ENCODE assay signal across 14 cellular contexts in the genomic region with DNA sequence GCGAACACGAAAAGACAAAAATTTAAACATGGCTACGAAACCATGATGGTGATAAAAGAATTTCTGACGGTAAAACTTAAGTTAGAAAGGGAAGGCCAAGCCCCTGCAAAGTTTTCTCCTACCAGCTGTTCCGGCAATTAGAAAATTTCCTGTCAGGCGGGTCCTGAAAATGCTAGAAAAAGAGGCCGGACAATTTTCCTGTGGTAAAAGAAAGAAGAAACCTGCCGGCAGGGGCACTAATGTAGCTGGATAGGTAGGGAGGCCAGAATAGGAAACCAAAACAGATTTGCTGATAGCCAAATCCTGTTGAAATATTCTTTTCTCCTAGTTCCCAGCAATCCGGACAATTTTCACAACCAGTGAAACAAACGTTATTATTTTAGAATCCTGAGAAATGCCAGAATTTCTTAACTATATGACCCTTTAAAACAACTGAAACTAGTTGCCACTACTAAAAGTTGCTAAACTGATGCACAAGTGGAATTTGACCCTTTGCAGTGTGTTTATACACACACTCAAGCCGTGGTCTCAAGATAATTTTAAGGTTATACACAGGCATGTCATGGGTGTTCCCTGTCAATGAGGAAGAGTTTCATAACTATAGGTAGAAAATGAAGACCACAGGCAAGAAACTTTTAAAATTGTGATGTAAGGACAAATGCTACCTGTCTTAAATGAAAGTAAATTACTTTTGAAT. TPM values are rescaled to one million over a fixed set of nuclear protein-coding genes. Genes with fewer than 3 reads are reported as not detected.
DNase-seq lines count a peak whose midpoint lies in the region; ATAC-seq, FAIRE-seq and TF ChIP-seq lines count a peak whose summit lies in the region.
"Had no signal": no experiment of that assay in that cellular context is flagged by ENCODE, and none has a peak within 500 bp of the region (broad histone marks: within the 10 kb centered on the region; RNA-seq: fewer than 3 reads in every experiment).

No MANE protein-coding gene starts in this region.

- H3K4me2 ChIP-seq in K562 (ENCODE audit: insufficient read depth, low read length) (no peak overlapping the region), trophoblast cell (ENCODE audit: low read length) (no peak overlapping the region)

- peak; percentile 51 for FAIRE-seq in K562 (lab: Jason Lieb, UNC)

- no peak for TF ChIP-seq CTCF in CD4-positive, alpha-beta T cell (IDR thresholded peaks at IDR 0.05)
- TF ChIP-seq CTCF in K562 (IDR thresholded peaks at IDR 0.05 in 2 of 3, conservative IDR thresholded peaks at IDR 0.05 in 1 of 3; ENCODE audit: insufficient read depth in 2 of 3, low read depth in 1 of 3, low read length in 3 of 3): peak in 2 of 3 experiments; percentile 28 to 46; a peak in 3 of 6 replicates

- no peaks in the 10 kb centered on the region for H3K79me1 ChIP-seq in trophoblast cell (ENCODE audit: low read length)

- no peak overlapping the region for H3K27ac ChIP-seq in CD4-positive, alpha-beta T cell (ENCODE audit: low read depth, low read length)
- peak overlapping the region; percentile 44; the same call in 1 of the 3 replicates for H3K27ac ChIP-seq in K562 (ENCODE audit: extremely low read depth, low read depth, low read length)
- no peak overlapping the region for H3K27ac ChIP-seq in right cardiac atrium (ENCODE audit: low read length)
- H3K27ac ChIP-seq in trophoblast cell (ENCODE audit: low read depth, low read length): no peak overlapping the region

- H3K9me3 ChIP-seq in CD4-positive, alpha-beta T cell (ENCODE audit: control insufficient read depth, low read length): no peaks in the 10 kb centered on the region
- no peaks in the 10 kb centered on the region for H3K9me3 ChIP-seq in K562 (replicated peaks; ENCODE audit: control insufficient read depth, insufficient read depth, low read depth, low read length)
- no peaks in the 10 kb centered on the region for H3K9me3 ChIP-seq in right cardiac atrium (ENCODE audit: control insufficient read depth, low read length)
- no peaks in the 10 kb centered on the region for H3K9me3 ChIP-seq in trophoblast cell (ENCODE audit: insufficient read depth, low read depth, low read length)

- in situ Hi-C loops in K562 (cut with MboI): no loop called here

- no peak overlapping the region for H3K4me3 Mint-ChIP-seq in CD4-positive, alpha-beta T cell
- H3K4me3 Mint-ChIP-seq in activated CD4-positive, alpha-beta memory T cell treated with anti-CD3 and anti-CD28 coated beads for 36 hours: no peak overlapping the region
- H3K4me3 Mint-ChIP-seq: B cell had no signal

- peaks cover 2% of the 10 kb centered on the region; the same call in 1 of the 3 replicates for H3K36me3 ChIP-seq in K562 (ENCODE audit: control insufficient read depth, insufficient read depth, low read length)
- H3K36me3 ChIP-seq in trophoblast cell (ENCODE audit: control insufficient read depth in 1 of 2, insufficient read depth in 2 of 2, low read length in 2 of 2): no peaks in the 10 kb centered on the region

- intact Hi-C loops in CD4-positive, alpha-beta T cell (cut with DNase I, micrococcal nuclease): no loop called here
- intact Hi-C loops in K562 (cut with micrococcal nuclease) (no loop called here), right cardiac atrium (cut with DNase I) (no loop called here)
- intact Hi-C loops in activated CD4-positive, alpha-beta memory T cell treated with anti-CD3 and anti-CD28 coated beads for 36 hours (cut with micrococcal nuclease): no loop called here

- H3K27me3 Mint-ChIP-seq in CD4-positive, alpha-beta T cell: no peaks in the 10 kb centered on the region
- H3K27me3 Mint-ChIP-seq in activated CD4-positive, alpha-beta memory T cell treated with anti-CD3 and anti-CD28 coated beads for 36 hours: no peaks in the 10 kb centered on the region
- H3K27me3 Mint-ChIP-seq: B cell had no signal

- no TSS peak for BruUV-seq in K562 (replicated peaks; lab: Mats Ljungman, UMichigan)

- no peak for TF ChIP-seq RAD21 in K562 (CRISPR knock-in tag; conservative IDR thresholded peaks at IDR 0.05 in 1 of 2, IDR thresholded peaks at IDR 0.05 in 1 of 2)

- H3K27me3 ChIP-seq in CD4-positive, alpha-beta T cell (ENCODE audit: control insufficient read depth, insufficient read depth, low read length): no peaks in the 10 kb centered on the region
- H3K27me3 ChIP-seq in K562 (ENCODE audit: control insufficient read depth in 2 of 2, insufficient read depth in 2 of 2, low read length in 2 of 2): no peaks in the 10 kb centered on the region
- H3K27me3 ChIP-seq in right cardiac atrium (ENCODE audit: control insufficient read depth, insufficient read depth): no peaks in the 10 kb centered on the region
- H3K27me3 ChIP-seq in trophoblast cell (ENCODE audit: insufficient read depth, low read length): no peaks in the 10 kb centered on the region

- H4K12ac ChIP-seq in trophoblast cell (ENCODE audit: low read depth, low read length): no peak overlapping the region

- H2BK120ac ChIP-seq in trophoblast cell (ENCODE audit: insufficient read depth, low read length, poor library complexity): no peak overlapping the region

- no peaks in the 10 kb centered on the region for H4K20me1 ChIP-seq in K562 (replicated peaks; ENCODE audit: control insufficient read depth, insufficient read depth, low read length)

- CTCF ChIA-PET in CD4-positive, alpha-beta T cell (lab: Charles Lee): no interaction called here
- CTCF ChIA-PET in K562 (lab: Yijun Ruan, JAX; ENCODE audit: low intra/inter-chr PET ratio): interaction anchor here (1.3 kb wide), 1 partner anchor 224 kb away, joined by 3 read pairs; no protein-coding TSS in a partner anchor
- CTCF ChIA-PET in activated CD4-positive, alpha-beta memory T cell treated with anti-CD3 and anti-CD28 coated beads for 36 hours (lab: Charles Lee): no interaction called here

- H3K79me2 ChIP-seq in K562 (ENCODE audit: control insufficient read depth, insufficient read depth, low read length) (peaks cover 49% of the 10 kb centered on the region), trophoblast cell (ENCODE audit: control insufficient read depth, insufficient read depth, low read length, poor library complexity) (no peaks in the 10 kb centered on the region)

- no peak for DNase-seq in CD4-positive, alpha-beta T cell
- peak; percentile 11 to 54 (median 30) for DNase-seq in K562 (ENCODE audit: extremely low read depth in 1 of 4, low spot score in 3 of 4)
- DNase-seq in right cardiac atrium: peak in 2 of 3 donors; percentile 11 to 64
- peak; percentile 1 to 33 for DNase-seq in trophoblast cell
- DNase-seq in midbrain (lab: John Stamatoyannopoulos, UW): no peak
- DNase-seq in activated CD4-positive, alpha-beta memory T cell treated with anti-CD3 and anti-CD28 coated beads for 36 hours: no peak
- DNase-seq: activated CD4-positive, alpha-beta T cell treated with anti-CD3 and anti-CD28 coated beads for 48 hours; activated naive CD4-positive, alpha-beta T cell; effector CD4-positive, alpha-beta T cell; HCEC 1CT; NCI-H226 had no signal

- no peak for TF ChIP-seq EP300 in K562 (IDR thresholded peaks at IDR 0.05; ENCODE audit: low read length)

- no peak overlapping the region for H4K8ac ChIP-seq in trophoblast cell (ENCODE audit: low read depth, low read length)

- H3K23ac ChIP-seq in trophoblast cell (ENCODE audit: low read length): no peak overlapping the region

- H3K9me3 Mint-ChIP-seq in CD4-positive, alpha-beta T cell: no peaks in the 10 kb centered on the region
- H3K9me3 Mint-ChIP-seq in activated CD4-positive, alpha-beta memory T cell treated with anti-CD3 and anti-CD28 coated beads for 36 hours: no peaks in the 10 kb centered on the region

- H3K4me1 Mint-ChIP-seq in CD4-positive, alpha-beta T cell (ENCODE audit: low read depth): peaks cover 82% of the 10 kb centered on the region
- peaks cover 48% of the 10 kb centered on the region for H3K4me1 Mint-ChIP-seq in activated CD4-positive, alpha-beta memory T cell treated with anti-CD3 and anti-CD28 coated beads for 36 hours (ENCODE audit: low read depth)

- H3K36me3 Mint-ChIP-seq in CD4-positive, alpha-beta T cell (ENCODE audit: low read depth): peaks cover 6% of the 10 kb centered on the region
- H3K36me3 Mint-ChIP-seq in activated CD4-positive, alpha-beta memory T cell treated with anti-CD3 and anti-CD28 coated beads for 36 hours: peaks cover 3% of the 10 kb centered on the region

- H2AK5ac ChIP-seq in trophoblast cell (ENCODE audit: low read length): no peak overlapping the region

- H2AFZ ChIP-seq in K562 (ENCODE audit: low read depth, low read length) (no peak overlapping the region), trophoblast cell (ENCODE audit: insufficient read depth, low read length, poor library complexity) (no peak overlapping the region)

- no peak overlapping the region for H4K91ac ChIP-seq in trophoblast cell (ENCODE audit: low read depth, low read length)

- H3K9ac ChIP-seq in K562 (ENCODE audit: insufficient read depth in 1 of 2, low read depth in 2 of 2, low read length in 2 of 2) (no peak overlapping the region), trophoblast cell (ENCODE audit: low read length) (no peak overlapping the region)

- H3K4me3 ChIP-seq in K562 (no peak overlapping the region), right cardiac atrium (ENCODE audit: low read length) (peak overlapping the region; percentile 28), trophoblast cell (ENCODE audit: low read depth, low read length) (no peak overlapping the region)

- H3K9me1 ChIP-seq in K562 (ENCODE audit: control insufficient read depth, insufficient read depth, low read length): no peaks in the 10 kb centered on the region

- 24% methylated on average over 11 of the region's 11 CpGs for WGBS in K562 (ENCODE audit: insufficient coverage, low coverage, missing lambda C conversion rate)
- 34% methylated on average over 11 of the region's 11 CpGs for WGBS in right cardiac atrium
- WGBS in trophoblast cell (ENCODE audit: extremely low coverage, insufficient coverage, insufficient read length): no CpG with 5 or more reads among the region's 11 CpGs

- no peak overlapping the region for H3K14ac ChIP-seq in trophoblast cell (ENCODE audit: low read length)

- POLR2A ChIA-PET in CD4-positive, alpha-beta T cell (lab: Charles Lee): no interaction called here
- POLR2A ChIA-PET in K562 (lab: Yijun Ruan, JAX): interaction anchor here (0.6 kb wide), 1 partner anchor 64 kb away, joined by 4 read pairs; no protein-coding TSS in a partner anchor
- POLR2A ChIA-PET in activated CD4-positive, alpha-beta memory T cell treated with anti-CD3 and anti-CD28 coated beads for 36 hours (lab: Charles Lee): no interaction called here

- H2BK12ac ChIP-seq in trophoblast cell (ENCODE audit: low read length): no peak overlapping the region

- no peak overlapping the region for H3K18ac ChIP-seq in trophoblast cell (ENCODE audit: low read length)

- H3K4me1 ChIP-seq in K562 (replicated peaks in 1 of 2; ENCODE audit: control insufficient read depth in 2 of 2, insufficient read depth in 2 of 2, low read length in 2 of 2) (peaks cover 0 to 17% of the 10 kb centered on the region in 2 experiments; a peak in 3 of 5 replicates), right cardiac atrium (ENCODE audit: control insufficient read depth, insufficient read depth, low read length) (no peaks in the 10 kb centered on the region), trophoblast cell (ENCODE audit: control insufficient read depth in 1 of 2, insufficient read depth in 2 of 2, low read length in 2 of 2) (no peaks in the 10 kb centered on the region)

- no peak for ATAC-seq in CD4-positive, alpha-beta T cell (ENCODE audit: poor library complexity)
- ATAC-seq in K562 (peak; percentile 77), right cardiac atrium (peak in 1 of 2 donors; percentile 51), HG03045 (IDR thresholded peaks at IDR 0.05; ENCODE audit: unreplicated experiment) (no peak), HG03571 (IDR thresholded peaks at IDR 0.05; ENCODE audit: unreplicated experiment) (no peak)

- no peak overlapping the region for H3K4ac ChIP-seq in trophoblast cell (ENCODE audit: low read depth, low read length)

- peak overlapping the region; percentile 49 for H3K27ac Mint-ChIP-seq in CD4-positive, alpha-beta T cell
- no peak overlapping the region for H3K27ac Mint-ChIP-seq in activated CD4-positive, alpha-beta memory T cell treated with anti-CD3 and anti-CD28 coated beads for 36 hours
- H3K27ac Mint-ChIP-seq: B cell had no signal

- TF ChIP-seq POLR2A in K562 (conservative IDR thresholded peaks at IDR 0.05): no peak

- H2BK5ac ChIP-seq in trophoblast cell (ENCODE audit: low read depth, low read length, poor library complexity): no peak overlapping the region

RNA-seq across cellular contexts. Expression of a gene that starts 47.8 kb away (rescaled TPM):
- 10 to 100 TPM; 39.6 to 39.7 TPM for total RNA-seq in CD4-positive, alpha-beta T cell
- total RNA-seq in K562 (2011; cell fraction: chromatin; rRNA removed; ENCODE audit: low replicate concordance): 14.9 and 51.4 TPM in 2 replicates
- 6.5 and 9.7 TPM in 2 replicates for total RNA-seq in K562 (2011; cell fraction: nucleolus; rRNA removed)
- total RNA-seq in K562 (2011; cell fraction: nucleoplasm; rRNA removed): 19.4 and 38.2 TPM in 2 replicates
- total RNA-seq in K562 (2014; rRNA removed): 22.0 and 22.9 TPM in 2 replicates
- 48.8 and 59.8 TPM in 2 replicates for total RNA-seq in K562 (2014; rRNA removed; fragmentation: Illumina TruSeq; extraction: Trizol)
- 33.3 and 37.4 TPM in 2 replicates for total RNA-seq in K562 (2015; rRNA removed; fragmentation: Illumina TruSeq; extraction: Trizol)
- total RNA-seq in K562 (2021): 42.6 and 45.2 TPM in 2 replicates
- polyA plus RNA-seq in K562 (2011; rRNA removed): 39.0 and 61.9 TPM in 2 replicates
- 20.5 and 23.2 TPM in 2 replicates for polyA plus RNA-seq in K562 (2011; cell fraction: cytosol; rRNA removed)
- 16.6 TPM in 2 replicates for polyA plus RNA-seq in K562 (2011; cell fraction: nucleus; rRNA removed)
- polyA plus RNA-seq in K562 (2012): 28.0 and 29.8 TPM in 2 replicates
- polyA plus RNA-seq in K562 (2014; fragmentation: Illumina TruSeq; extraction: Trizol): 39.9 and 40.3 TPM in 2 replicates
- polyA plus RNA-seq in K562 (2014; fragmentation: Nextera tagmentation; extraction: Ambion mirVana): 10 to 100 TPM; 10.9 to 21.9 TPM
- polyA plus RNA-seq in K562 (2014; rRNA removed): 26.6 and 27.1 TPM in 2 replicates
- polyA minus RNA-seq in K562 (2011; rRNA and poly(A)+ RNA removed): 70.3 and 106 TPM in 2 replicates
- polyA minus RNA-seq in K562 (2011; cell fraction: cytosol; rRNA and poly(A)+ RNA removed): 38.7 and 52.2 TPM in 2 replicates
- polyA minus RNA-seq in K562 (2011; cell fraction: nucleus; rRNA and poly(A)+ RNA removed): 8.2 and 13.3 TPM in 2 replicates
- total RNA-seq in right cardiac atrium: 10 to 100 TPM; 25.2 to 37.4 (median 29.3) TPM
- polyA plus RNA-seq in right cardiac atrium: 11.1 TPM
- polyA plus RNA-seq in trophoblast cell (2013): 12.1 and 12.6 TPM in 2 replicates
- total RNA-seq in activated CD4-positive, alpha-beta memory T cell treated with anti-CD3 and anti-CD28 coated beads for 36 hours: 10 to 100 TPM; 51.8 to 52.0 TPM

Comparison
In these comparisons a context has a peak if more than half of its experiments do, and no peak if none do; other contexts are left out.
1. DNase-seq: peak in K562 (4 of 4), right cardiac atrium (2 of 3) and trophoblast cell (2 of 2); none in CD4-positive, alpha-beta T cell (0 of 10), midbrain (single experiment) and activated CD4-positive, alpha-beta memory T cell treated with anti-CD3 and anti-CD28 coated beads for 36 hours (single experiment).